ENCODE assay signal across 1 cellular context in genomic region chr5:580436-580835, GRCh38.
TF ChIP-seq lines count a peak whose summit lies in the region.

No MANE protein-coding gene starts in this region.

TF ChIP-seq in GM23338, 12 proteins besides CTCF, POLR2A, EP300 and RAD21 (continued from another document):
- no peak for TF ChIP-seq ZNF462 (CRISPR knock-in tag; IDR thresholded peaks at IDR 0.05)
- TF ChIP-seq ZNF114 (CRISPR knock-in tag; IDR thresholded peaks at IDR 0.05), result no peak
- no peak for TF ChIP-seq POLR2AphosphoS5 (IDR thresholded peaks at IDR 0.05; ENCODE audit: low read depth)
